Comparison of ENCODE assay signal across 10 cellular contexts in the genomic region with DNA sequence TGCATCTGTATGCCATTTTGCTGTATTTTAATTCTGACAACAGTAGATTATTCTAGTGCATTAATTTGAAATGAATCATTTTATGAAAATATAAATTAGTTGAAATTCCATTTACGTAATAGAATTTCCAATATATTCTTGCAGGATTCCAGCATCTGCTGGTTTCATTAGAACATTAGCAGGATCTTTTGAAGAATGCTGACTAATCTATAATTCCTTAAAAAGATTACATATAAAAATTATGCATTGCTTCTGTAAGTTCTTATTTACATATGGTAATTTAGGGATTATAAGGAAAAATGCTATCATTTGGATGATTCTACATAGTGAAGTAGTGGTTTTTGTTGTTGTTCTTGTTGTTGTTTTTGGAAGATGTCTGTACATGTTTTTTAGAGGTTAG.
"Had no signal": no experiment of that assay in that cellular context is flagged by ENCODE, and none has a peak within 500 bp of the region (broad histone marks: within the 10 kb centered on the region; RNA-seq: fewer than 3 reads in every experiment).

No MANE protein-coding gene starts in this region.

- ATAC-seq: HCT116 had no signal

- H3K9ac ChIP-seq: GM23248, KMS-11 had no signal

- H3K27ac ChIP-seq: GM23248, HL-60, KMS-11 had no signal

- H3K36me3 ChIP-seq: HAP-1 had no signal

- H2AFZ ChIP-seq: GM23248 had no signal

- H3K4me3 ChIP-seq: GM23248, HAP-1 had no signal

- H3K4me2 ChIP-seq: KMS-11 had no signal

- H3K9me3 ChIP-seq: HAP-1 had no signal

- DNase-seq: GM23248, GOT3, H7, HFFc6, Karpas-422, KBM-7 had no signal

- H3K4me1 ChIP-seq: HAP-1 had no signal
